1 cellular context compared by ENCODE assay signal in genomic region chr3:10697918-10698317, GRCh38.
TF ChIP-seq lines count a peak whose summit lies in the region.

No MANE protein-coding gene starts in this region.

TF ChIP-seq in HepG2, 621 proteins besides CTCF, POLR2A, EP300 and RAD21:
- TF ChIP-seq NFYB (CRISPR knock-in tag; IDR thresholded peaks at IDR 0.05) (peak; percentile 51), MAX (IDR thresholded peaks at IDR 0.05) (no peak), DDIT3 (CRISPR knock-in tag; IDR thresholded peaks at IDR 0.05) (no peak), STAG1 (CRISPR knock-in tag; IDR thresholded peaks at IDR 0.05) (no peak), NFYC (CRISPR knock-in tag; IDR thresholded peaks at IDR 0.05) (peak; percentile 34; the same call in 1 of the 2 replicates), ZNF260 (CRISPR knock-in tag; IDR thresholded peaks at IDR 0.05; ENCODE audit: borderline replicate concordance, low read depth) (no peak)
